In genomic region chr19:34345934-34346333, GRCh38 we compare ENCODE assay signal across 8 cellular contexts. TPM values are rescaled to one million over a fixed set of nuclear protein-coding genes. Genes with fewer than 3 reads are reported as not detected.
A peak's percentile ranks its signal among the peaks of the same experiment; 100 is the strongest.
DNase-seq lines count a peak whose midpoint lies in the region; ATAC-seq, FAIRE-seq and TF ChIP-seq lines count a peak whose summit lies in the region.

No MANE protein-coding gene starts in this region.

- peaks cover 20% of the 10 kb centered on the region for H3K4me1 Mint-ChIP-seq in activated CD8-positive, alpha-beta T cell treated with anti-CD3 and anti-CD28 coated beads for 36 hours (ENCODE audit: low read depth)

- peak; percentile 11 for FAIRE-seq in H54 (lab: Jason Lieb, UNC)

- no peak overlapping the region for H3K4me3 Mint-ChIP-seq in activated CD8-positive, alpha-beta T cell treated with anti-CD3 and anti-CD28 coated beads for 36 hours

- CTCF ChIA-PET in activated CD8-positive, alpha-beta T cell treated with anti-CD3 and anti-CD28 coated beads for 36 hours (lab: Charles Lee): interaction anchor here (0.6 to 3.0 kb wide), 42 partner anchors 8 to 1186 kb away, joined by 3 to 28 read pairs (median 5); partner anchors contain the start of genes GPI and LSM14A

- POLR2A ChIA-PET in activated CD8-positive, alpha-beta T cell treated with anti-CD3 and anti-CD28 coated beads for 36 hours (lab: Charles Lee): interaction anchor here (0.6 kb wide), 1 partner anchor 45 kb away, joined by 3 read pairs; no protein-coding TSS in a partner anchor

- DNase-seq in AML-193 (lab: John Stamatoyannopoulos, UW) (peak; percentile 56 to 60), H54 (ENCODE audit: insufficient read length, low spot score) (peak; percentile 81), NCI-H524 (lab: John Stamatoyannopoulos, UW) (peak; percentile 59 to 89), midbrain (lab: John Stamatoyannopoulos, UW) (peak; percentile 84)
- DNase-seq in activated CD8-positive, alpha-beta T cell treated with anti-CD3 and anti-CD28 coated beads for 36 hours: peak; percentile 86
- DNase-seq in effector CD8-positive, alpha-beta T cell (lab: John Stamatoyannopoulos, UW): peak; percentile 49
- peak; percentile 44 to 58 for DNase-seq in stimulated activated CD8-positive, alpha-beta memory T cell treated with anti-CD3 and anti-CD28 coated beads, Interleukin-7, amount 100 ng/mL, for 4 hours (ENCODE audit: low read depth in 2 of 2)

- peak; percentile 34 for ATAC-seq in activated CD8-positive, alpha-beta T cell treated with anti-CD3 and anti-CD28 coated beads for 36 hours
- no peak for ATAC-seq in HG03439 (IDR thresholded peaks at IDR 0.05; ENCODE audit: unreplicated experiment)

- H3K27me3 Mint-ChIP-seq in activated CD8-positive, alpha-beta T cell treated with anti-CD3 and anti-CD28 coated beads for 36 hours: no peaks in the 10 kb centered on the region

- no peak overlapping the region for H3K27ac Mint-ChIP-seq in activated CD8-positive, alpha-beta T cell treated with anti-CD3 and anti-CD28 coated beads for 36 hours

- H3K9me3 Mint-ChIP-seq in activated CD8-positive, alpha-beta T cell treated with anti-CD3 and anti-CD28 coated beads for 36 hours: no peaks in the 10 kb centered on the region

- intact Hi-C loops in activated CD8-positive, alpha-beta T cell treated with anti-CD3 and anti-CD28 coated beads for 36 hours (cut with micrococcal nuclease): loop anchor here (10.0 kb wide), 1 partner anchor 121 kb away; no protein-coding TSS in a partner anchor

- peaks cover 10% of the 10 kb centered on the region for H3K36me3 Mint-ChIP-seq in activated CD8-positive, alpha-beta T cell treated with anti-CD3 and anti-CD28 coated beads for 36 hours (ENCODE audit: low read depth)

- no peak for TF ChIP-seq POLR2A in H54 (IDR thresholded peaks at IDR 0.05; ENCODE audit: low read depth, low read length)

- peak; percentile 88 for TF ChIP-seq CTCF in activated CD8-positive, alpha-beta T cell treated with anti-CD3 and anti-CD28 coated beads for 36 hours (IDR thresholded peaks at IDR 0.05)

RNA-seq across cellular contexts. Expression of gene GPI, which starts 19.1 kb away (rescaled TPM):
- 100 to 1,000 TPM; 847 to 870 TPM for total RNA-seq in activated CD8-positive, alpha-beta T cell treated with anti-CD3 and anti-CD28 coated beads for 36 hours

RNA-seq across cellular contexts. Expression of gene PDCD2L, which starts 58.3 kb away (rescaled TPM):
- total RNA-seq in activated CD8-positive, alpha-beta T cell treated with anti-CD3 and anti-CD28 coated beads for 36 hours: 10 to 100 TPM; 39.9 to 42.1 TPM
